In the genomic region with DNA sequence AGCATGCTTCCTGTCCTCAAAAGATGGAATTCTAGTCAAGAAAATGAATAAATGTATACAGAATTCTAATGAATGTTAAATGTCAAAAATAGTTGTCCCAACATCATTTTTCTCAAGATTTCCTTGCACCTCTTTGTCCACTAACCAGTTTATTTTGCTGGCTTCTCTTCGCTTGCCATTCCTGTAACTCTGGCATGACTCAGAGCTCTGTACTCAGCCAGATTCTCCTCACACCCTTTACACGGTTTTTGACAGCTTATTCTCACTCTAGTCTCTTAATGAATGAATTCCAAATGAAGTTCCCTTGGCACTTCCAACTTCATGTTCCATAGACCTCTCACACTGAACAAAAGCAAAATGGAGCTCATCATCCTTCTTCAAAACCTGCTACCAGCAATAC, we compare ENCODE assay signal across 15 cellular contexts.
"Had no signal": no experiment of that assay in that cellular context is flagged by ENCODE, and none has a peak within 500 bp of the region (broad histone marks: within the 10 kb centered on the region; RNA-seq: fewer than 3 reads in every experiment).

No MANE protein-coding gene starts in this region.

- ATAC-seq: activated CD8-positive, alpha-beta memory T cell treated with anti-CD3 and anti-CD28 coated beads, Interleukin-2, amount 10 ng/mL, durations not matched to agents 7 days and 5 days; activated naive CD4-positive, alpha-beta T cell treated with anti-CD3 and anti-CD28 coated beads, Interleukin-2, amount 50 U/mL, for 72 hours; left colon; naive thymus-derived CD4-positive, alpha-beta T cell had no signal

- H3K27ac ChIP-seq: dorsolateral prefrontal cortex, esophagus muscularis mucosa, neutrophil, tibial artery had no signal

- H3K4me1 ChIP-seq: tibial artery had no signal

- H3K9me3 ChIP-seq: esophagus muscularis mucosa, neutrophil, tibial artery had no signal

- H3K4me3 ChIP-seq: dorsolateral prefrontal cortex, esophagus muscularis mucosa, tibial artery had no signal

- H3K27me3 ChIP-seq: dorsolateral prefrontal cortex, esophagus muscularis mucosa, neutrophil, tibial artery had no signal

- DNase-seq: activated CD4-positive, alpha-beta T cell treated with anti-CD3 and anti-CD28 coated beads for 1 hour; activated CD4-positive, alpha-beta T cell treated with anti-CD3 and anti-CD28 coated beads, Interleukin-2, amount 50 U/mL, for 48 hours; activated CD8-positive, alpha-beta memory T cell treated with anti-CD3 and anti-CD28 coated beads, Interleukin-2, amount 10 ng/mL, durations not matched to agents 7 days and 5 days; activated effector memory CD4-positive, alpha-beta T cell treated with Interleukin-2 at 50 U/mL for 16 hours; activated T-cell treated with anti-CD3 and anti-CD28 coated beads, Interleukin-2, amount 50 U/mL, for 24 hours; amygdala; dorsolateral prefrontal cortex; hippocampal formation; left colon; naive thymus-derived CD4-positive, alpha-beta T cell; posterior cingulate gyrus; tibial artery had no signal

- H3K36me3 ChIP-seq: esophagus muscularis mucosa, neutrophil, tibial artery had no signal
